In genomic region chr16:17944345-17944744, GRCh38 we compare ENCODE assay signal across 25 cellular contexts.
A peak's percentile ranks its signal among the peaks of the same experiment; 100 is the strongest.
DNase-seq lines count a peak whose midpoint lies in the region; ATAC-seq, FAIRE-seq and TF ChIP-seq lines count a peak whose summit lies in the region.
"Had no signal": no experiment of that assay in that cellular context is flagged by ENCODE, and none has a peak within 500 bp of the region (broad histone marks: within the 10 kb centered on the region; RNA-seq: fewer than 3 reads in every experiment).

No MANE protein-coding gene starts in this region.

- no peaks in the 10 kb centered on the region for H3K27me3 Mint-ChIP-seq in WTC11 (ENCODE audit: low read depth)

- H3K79me2 ChIP-seq in HepG2 (ENCODE audit: insufficient read depth, low read length): no peaks in the 10 kb centered on the region

- intact Hi-C loops in HepG2 (cut with micrococcal nuclease; ENCODE audit: unreplicated experiment) (no loop called here), right lobe of liver (cut with DNase I) (no loop called here)

- DNase-seq in HepG2 (ENCODE audit: low spot score): no peak
- no peak for DNase-seq in right lobe of liver
- DNase-seq in WTC11 (ENCODE audit: low spot score): no peak
- DNase-seq in iPS DF 4.7 (ENCODE audit: extremely low read depth, low spot score): peak; percentile 14
- no peak for DNase-seq in caudate nucleus (lab: John Stamatoyannopoulos, UW)
- no peak for DNase-seq in D721Med (ENCODE audit: insufficient read length, low spot score)
- DNase-seq: 8988T; Calu3; CD8-positive, alpha-beta T cell; DMS 273 treated with DMSO at 0.1 percent for 48 hours; DMS53; DND-41; EL; GOT3; H9; IMR-90 had no signal

- H3K27ac ChIP-seq in HepG2 (ENCODE audit: extremely low read length, insufficient read depth, low read length): no peak overlapping the region
- no peak overlapping the region for H3K27ac ChIP-seq in right lobe of liver
- no peak overlapping the region for H3K27ac ChIP-seq in caudate nucleus (ENCODE audit: low read depth, low read length)
- H3K27ac ChIP-seq: BLaER1 treated with 17β-estradiol and CSF1 and Interleukin-3, amounts not matched to agents 10 nM and 100 nM; HL-60 had no signal

- no peaks in the 10 kb centered on the region for H3K36me3 Mint-ChIP-seq in WTC11
- H3K36me3 Mint-ChIP-seq: CD8-positive, alpha-beta T cell had no signal

- no peak overlapping the region for H3K4me3 Mint-ChIP-seq in WTC11
- H3K4me3 Mint-ChIP-seq: B cell; CD8-positive, alpha-beta T cell; H9 had no signal

- H4K20me1 ChIP-seq in HepG2 (ENCODE audit: insufficient read depth, low read length): no peaks in the 10 kb centered on the region
- H4K20me1 ChIP-seq: BLaER1 treated with 17β-estradiol and CSF1 and Interleukin-3, amounts not matched to agents 10 nM and 100 nM had no signal

- TF ChIP-seq POLR2A in HepG2 (IDR thresholded peaks at IDR 0.05; ENCODE audit: insufficient read depth in 1 of 2, low read depth in 2 of 2, low read length in 2 of 2) (no peak), right lobe of liver (IDR thresholded peaks at IDR 0.05) (no peak)

- FAIRE-seq in HepG2 (lab: Jason Lieb, UNC) (no peak), D721Med (lab: Jason Lieb, UNC) (no peak)
- FAIRE-seq: G401.6, GM12891, GM19239 had no signal

- CTCF ChIA-PET in HepG2 (lab: Yijun Ruan, JAX; ENCODE audit: low intra/inter-chr PET ratio, low total read pairs): no interaction called here
- CTCF ChIA-PET in WTC11 (lab: Charles Lee): no interaction called here

- no peak for TF ChIP-seq CTCF in HepG2 (CRISPR knock-in tag; IDR thresholded peaks at IDR 0.05)
- no peak for TF ChIP-seq CTCF in right lobe of liver (IDR thresholded peaks at IDR 0.05)
- no peak for TF ChIP-seq CTCF in WTC11 (IDR thresholded peaks at IDR 0.05)
- no peak for TF ChIP-seq CTCF in D721Med (IDR thresholded peaks at IDR 0.05; ENCODE audit: insufficient read depth, missing control alignments)

- BruUV-seq in HepG2 (replicated peaks; lab: Mats Ljungman, UMichigan): no TSS peak

- no peak overlapping the region for H2AFZ ChIP-seq in HepG2 (ENCODE audit: low read length)

- no peak overlapping the region for H3K4me2 ChIP-seq in HepG2 (ENCODE audit: low read depth, low read length)
- H3K4me2 ChIP-seq: BLaER1 treated with 17β-estradiol and CSF1 and Interleukin-3, amounts not matched to agents 10 nM and 100 nM had no signal

- H3K27me3 ChIP-seq in HepG2 (ENCODE audit: control insufficient read depth in 1 of 2, insufficient read depth in 2 of 2, low read length in 2 of 2): no peaks in the 10 kb centered on the region
- H3K27me3 ChIP-seq in right lobe of liver: no peaks in the 10 kb centered on the region

- ATAC-seq in HepG2 (no peak), right lobe of liver (no peak), WTC11 (no peak), GM21619 (IDR thresholded peaks at IDR 0.05; ENCODE audit: unreplicated experiment) (no peak), HG03025 (IDR thresholded peaks at IDR 0.05; ENCODE audit: low FRiP score, unreplicated experiment) (no peak)
- ATAC-seq: CD8-positive, alpha-beta T cell had no signal

- no peak for TF ChIP-seq RAD21 in HepG2 (CRISPR knock-in tag; IDR thresholded peaks at IDR 0.05)

- H3K9me3 Mint-ChIP-seq in WTC11: peaks cover 9% of the 10 kb centered on the region; the same call in 1 of the 2 replicates
- H3K9me3 Mint-ChIP-seq: CD8-positive, alpha-beta T cell had no signal

- H3K4me3 ChIP-seq in HepG2 (replicated peaks in 1 of 3; ENCODE audit: insufficient read depth in 1 of 3, low read depth in 2 of 3, low read length in 3 of 3) (no peak overlapping the region), right lobe of liver (no peak overlapping the region)
- H3K4me3 ChIP-seq: BLaER1 treated with 17β-estradiol and CSF1 and Interleukin-3, amounts not matched to agents 10 nM and 100 nM; K562 had no signal

- POLR2A ChIA-PET in HepG2 (lab: Yijun Ruan, JAX): no interaction called here
- POLR2A ChIA-PET in WTC11 (lab: Charles Lee): no interaction called here

- in situ Hi-C loops in HepG2 (cut with HindIII; ENCODE audit: extremely low pct_ligation_motif_present, low pct_unique_long_range_greater_than_20kb): no loop called here

- H3K4me1 ChIP-seq in HepG2 (ENCODE audit: insufficient read depth, low read length) (peaks cover 19% of the 10 kb centered on the region), right lobe of liver (peaks cover 0 to 40% (median 13%) of the 10 kb centered on the region in 4 donors)

- no peak for TF ChIP-seq EP300 in HepG2 (IDR thresholded peaks at IDR 0.05; ENCODE audit: low read depth in 2 of 2, low read length in 2 of 2)
- no peak for TF ChIP-seq EP300 in HepG2 (CRISPR knock-in tag; IDR thresholded peaks at IDR 0.05; ENCODE audit: borderline replicate concordance)

- WGBS in HepG2 (ENCODE audit: low lambda C conversion rate): 42% methylated on average over 2 of the region's 2 CpGs
- 96% methylated on average over 2 of the region's 2 CpGs for WGBS in right lobe of liver (ENCODE audit: insufficient coverage, low coverage, low lambda C conversion rate, missing lambda C conversion rate)

- no peaks in the 10 kb centered on the region for H3K36me3 ChIP-seq in HepG2 (replicated peaks in 1 of 2; ENCODE audit: control insufficient read depth in 1 of 2, insufficient read depth in 2 of 2, low read length in 2 of 2)
- H3K36me3 ChIP-seq in right lobe of liver: no peaks in the 10 kb centered on the region
- H3K36me3 ChIP-seq: BLaER1 treated with 17β-estradiol and CSF1 and Interleukin-3, amounts not matched to agents 10 nM and 100 nM had no signal

- H3K4me1 Mint-ChIP-seq in WTC11: peaks cover 24% of the 10 kb centered on the region

- H3K9me3 ChIP-seq in HepG2 (ENCODE audit: low read length) (no peaks in the 10 kb centered on the region), right lobe of liver (no peaks in the 10 kb centered on the region)
- H3K9me3 ChIP-seq: BLaER1 treated with 17β-estradiol and CSF1 and Interleukin-3, amounts not matched to agents 10 nM and 100 nM had no signal

- no peak overlapping the region for H3K9ac ChIP-seq in HepG2 (ENCODE audit: insufficient read depth, low read depth, low read length)
- H3K9ac ChIP-seq: BLaER1 treated with 17β-estradiol and CSF1 and Interleukin-3, amounts not matched to agents 10 nM and 100 nM had no signal

- H3K27ac Mint-ChIP-seq in WTC11: no peak overlapping the region
- H3K27ac Mint-ChIP-seq: B cell; CD8-positive, alpha-beta T cell; H9 had no signal

TF ChIP-seq in HepG2, 621 proteins besides CTCF, POLR2A, EP300 and RAD21:
- TF ChIP-seq PRDM15 (CRISPR knock-in tag; IDR thresholded peaks at IDR 0.05) (peak; percentile 80), PHB2 (IDR thresholded peaks at IDR 0.05; ENCODE audit: partially characterized antibody) (no peak), ZFP36 (IDR thresholded peaks at IDR 0.05; ENCODE audit: borderline replicate concordance, low read depth, low read length, partially characterized antibody) (no peak)

TF ChIP-seq in WTC11, 78 proteins besides CTCF, POLR2A, EP300 and RAD21:
- TF ChIP-seq ZNF121 (CRISPR knock-in tag; IDR thresholded peaks at IDR 0.05): no peak
- no peak for TF ChIP-seq ERG (CRISPR knock-in tag; IDR thresholded peaks at IDR 0.05)
- TF ChIP-seq HMGA2 (CRISPR knock-in tag; IDR thresholded peaks at IDR 0.05): no peak
- TF ChIP-seq TCF7 (CRISPR knock-in tag; IDR thresholded peaks at IDR 0.05; ENCODE audit: low read depth): no peak
- TF ChIP-seq ATF3 (CRISPR knock-in tag; conservative IDR thresholded peaks at IDR 0.05): no peak
- TF ChIP-seq PRDM15 (CRISPR knock-in tag; IDR thresholded peaks at IDR 0.05): peak; percentile 93

Comparison
In these comparisons a context has a peak if more than half of its experiments do, and no peak if none do; other contexts are left out.
1. Of the 50 proteins assayed by ChIP-seq in both HepG2 and WTC11: peak only in HepG2: none; only in WTC11: none; in both: PRDM15; in neither: 49.